In the genomic region with DNA sequence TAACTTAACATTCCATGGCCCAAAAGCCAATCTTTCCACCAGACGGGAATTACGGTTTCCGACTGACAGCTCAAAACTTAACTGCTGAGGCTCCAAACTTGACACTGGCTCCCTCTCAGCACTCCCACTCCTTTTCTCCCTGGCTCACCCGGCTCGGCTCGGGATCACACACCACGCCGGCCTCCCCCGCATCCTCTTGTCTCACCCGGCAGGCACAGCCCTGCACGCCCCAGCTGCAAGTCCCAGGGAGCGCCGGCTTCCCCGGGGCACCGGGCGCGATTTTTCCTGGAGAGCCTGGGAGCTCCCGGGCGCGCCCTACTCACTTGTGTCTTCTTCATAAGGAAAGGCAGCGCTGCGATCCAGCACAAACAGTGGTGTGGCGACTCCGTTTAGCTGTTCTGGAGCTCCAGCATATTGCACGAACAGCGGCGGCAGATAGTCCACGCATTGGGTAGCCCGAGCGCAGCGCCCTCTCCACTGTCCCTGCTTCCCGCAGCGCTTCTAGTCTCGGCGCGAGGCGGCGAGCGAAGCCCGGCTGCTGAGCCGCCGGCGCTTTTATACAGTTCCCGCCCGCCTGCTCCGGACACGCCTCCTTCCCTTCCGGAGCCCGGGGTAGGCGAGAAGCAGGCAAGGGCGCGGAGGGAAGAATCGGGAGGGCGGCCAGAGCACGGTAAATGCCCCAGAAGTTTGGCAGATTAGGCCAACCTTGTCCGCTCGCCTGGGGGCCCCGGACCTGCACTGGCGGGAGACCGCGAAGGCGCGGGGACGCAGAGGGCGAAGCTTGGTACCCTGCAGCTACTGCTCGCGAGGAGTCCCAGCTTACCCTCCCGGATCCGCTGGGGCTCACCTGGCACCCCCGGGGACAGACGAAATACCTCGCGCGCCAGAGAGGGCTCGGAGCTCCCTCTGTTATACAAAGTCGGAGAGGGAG, we compare ENCODE assay signal across 8 cellular contexts. TPM values are rescaled to one million over a fixed set of nuclear protein-coding genes. Genes with fewer than 3 reads are reported as not detected.
A peak's percentile ranks its signal among the peaks of the same experiment; 100 is the strongest.
DNase-seq lines count a peak whose midpoint lies in the region; TF ChIP-seq lines count a peak whose summit lies in the region.

A gene with protein sequence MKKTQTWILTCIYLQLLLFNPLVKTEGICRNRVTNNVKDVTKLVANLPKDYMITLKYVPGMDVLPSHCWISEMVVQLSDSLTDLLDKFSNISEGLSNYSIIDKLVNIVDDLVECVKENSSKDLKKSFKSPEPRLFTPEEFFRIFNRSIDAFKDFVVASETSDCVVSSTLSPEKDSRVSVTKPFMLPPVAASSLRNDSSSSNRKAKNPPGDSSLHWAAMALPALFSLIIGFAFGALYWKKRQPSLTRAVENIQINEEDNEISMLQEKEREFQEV (minus strand): TSS at position 531 of the 931 bp plus-strand sequence. CDS start 193 bp downstream, at position 338.

- peak within 1 kb of the TSS; percentile 24 for H3K4me3 ChIP-seq in GM08714 (ENCODE audit: low read length)
- H3K4me3 ChIP-seq in HFF-Myc (replicated peaks; ENCODE audit: low read depth, low read length), result peak within 1 kb of the TSS; percentile 76

- DNase-seq in HFF-Myc (ENCODE audit: extremely low read depth, low read depth), result no peak
- DNase-seq in NCI-H128 (lab: John Stamatoyannopoulos, UW; ENCODE audit: unreplicated experiment), result peak; percentile 82
- DNase-seq in SKM-1 treated with dmso at 0.1 percent for 144 hours (lab: John Stamatoyannopoulos, UW; ENCODE audit: unreplicated experiment), result peak; percentile 24
- DNase-seq in dermis microvascular lymphatic vessel endothelial cell (ENCODE audit: low read depth in 2 of 2), result peak; percentile 48 to 90
- DNase-seq in left kidney (ENCODE audit: low read depth, low spot score), result peak; percentile 96
- peak; percentile 6 for DNase-seq in stimulated activated CD4-positive, alpha-beta T cell treated with anti-CD3 and anti-CD28 coated beads, Interleukin-4, amount 100 ng/mL, for 24 hours
- no peak for DNase-seq in T-helper 9 cell

- peak; percentile 30 for TF ChIP-seq CTCF in HFF-Myc (IDR thresholded peaks at IDR 0.05; ENCODE audit: low read depth, low read length, missing control alignments)

RNA-seq across cellular contexts. Expression of the gene that starts here (rescaled TPM):
- total RNA-seq in dermis microvascular lymphatic vessel endothelial cell, result 3.2 and 7.7 TPM in 2 replicates

Comparison
In these comparisons a context has a peak if more than half of its experiments do, and no peak if none do; other contexts are left out.
1. DNase-seq: peak in NCI-H128 (single experiment), SKM-1 treated with dmso at 0.1 percent for 144 hours (single experiment), dermis microvascular lymphatic vessel endothelial cell (2 of 2), left kidney (single experiment) and stimulated activated CD4-positive, alpha-beta T cell treated with anti-CD3 and anti-CD28 coated beads, Interleukin-4, amount 100 ng/mL, for 24 hours (single experiment); none in HFF-Myc (single experiment) and T-helper 9 cell (single experiment).